In genomic region chr4:102263024-102263787, GRCh38 we compare ENCODE assay signal across 8 cellular contexts.
A peak's percentile ranks its signal among the peaks of the same experiment; 100 is the strongest.
DNase-seq lines count a peak whose midpoint lies in the region; ATAC-seq and TF ChIP-seq lines count a peak whose summit lies in the region.

No MANE protein-coding gene starts in this region.

- H3K9me3 ChIP-seq in CD4-positive, alpha-beta T cell (ENCODE audit: control insufficient read depth, low read length), result no peaks in the 10 kb centered on the region
- no peaks in the 10 kb centered on the region for H3K9me3 ChIP-seq in smooth muscle cell (replicated peaks; ENCODE audit: low read depth)

- no peaks in the 10 kb centered on the region for H3K4me1 ChIP-seq in foreskin keratinocyte
- peaks cover 12% of the 10 kb centered on the region for H3K4me1 ChIP-seq in smooth muscle cell (ENCODE audit: low read depth)

- peaks cover 4% of the 10 kb centered on the region for H3K4me1 Mint-ChIP-seq in CD4-positive, alpha-beta T cell (ENCODE audit: low read depth)
- peaks cover 19% of the 10 kb centered on the region for H3K4me1 Mint-ChIP-seq in T-helper 2 cell treated with Interferon-gamma antibody and Interleukin-4, amounts not matched to agents 5 μg/mL and 100 μg/mL, for 36 hours (ENCODE audit: low read depth)

- peak; percentile 70 for ATAC-seq in CD4-positive, alpha-beta T cell (ENCODE audit: poor library complexity)
- ATAC-seq in GM18502 (IDR thresholded peaks at IDR 0.05; ENCODE audit: poor library complexity, unreplicated experiment) (peak; percentile 97), HG02623 (IDR thresholded peaks at IDR 0.05; ENCODE audit: unreplicated experiment) (peak; percentile 83), foreskin keratinocyte (peak; percentile 86)

- H3K4me3 ChIP-seq in NB4 (ENCODE audit: low read depth, low read length) (no peak overlapping the region), smooth muscle cell (no peak overlapping the region)

- H3K4me2 ChIP-seq in smooth muscle cell, result peak overlapping the region; percentile 25

- peak; percentile 32 for TF ChIP-seq CTCF in CD4-positive, alpha-beta T cell (IDR thresholded peaks at IDR 0.05)
- TF ChIP-seq CTCF in NB4 (IDR thresholded peaks at IDR 0.05; ENCODE audit: low read depth, low read length) (peak; percentile 34), foreskin keratinocyte (conservative IDR thresholded peaks at IDR 0.05) (peak; percentile 79), smooth muscle cell (IDR thresholded peaks at IDR 0.05; ENCODE audit: borderline replicate concordance, insufficient read depth, poor library complexity, severe bottlenecking) (peak; percentile 62)

- CTCF ChIA-PET in CD4-positive, alpha-beta T cell (lab: Charles Lee), result no interaction called here

- no peaks in the 10 kb centered on the region for H3K36me3 ChIP-seq in smooth muscle cell (ENCODE audit: low read depth)

- no peaks in the 10 kb centered on the region for H3K79me2 ChIP-seq in smooth muscle cell (ENCODE audit: low read depth)

- H3K27ac ChIP-seq in CD4-positive, alpha-beta T cell (ENCODE audit: low read depth, low read length), result no peak overlapping the region
- no peak overlapping the region for H3K27ac ChIP-seq in foreskin keratinocyte
- H3K27ac ChIP-seq in smooth muscle cell (ENCODE audit: low read depth), result no peak overlapping the region

- no peaks in the 10 kb centered on the region for H4K20me1 ChIP-seq in smooth muscle cell (ENCODE audit: low read depth)

- 53% methylated on average over 3 of the region's 3 CpGs for WGBS in smooth muscle cell (ENCODE audit: low lambda C conversion rate)

- H3K36me3 Mint-ChIP-seq in CD4-positive, alpha-beta T cell (ENCODE audit: low read depth), result peaks cover 22% of the 10 kb centered on the region
- H3K36me3 Mint-ChIP-seq in T-helper 2 cell treated with Interferon-gamma antibody and Interleukin-4, amounts not matched to agents 5 μg/mL and 100 μg/mL, for 36 hours (ENCODE audit: low read depth), result peaks cover 38% of the 10 kb centered on the region

- H3K27ac Mint-ChIP-seq in CD4-positive, alpha-beta T cell, result no peak overlapping the region
- no peak overlapping the region for H3K27ac Mint-ChIP-seq in T-helper 2 cell treated with Interferon-gamma antibody and Interleukin-4, amounts not matched to agents 5 μg/mL and 100 μg/mL, for 36 hours

- no peak overlapping the region for H2AFZ ChIP-seq in smooth muscle cell (ENCODE audit: low read depth)

- H3K27me3 ChIP-seq in CD4-positive, alpha-beta T cell (ENCODE audit: control insufficient read depth, insufficient read depth, low read length), result no peaks in the 10 kb centered on the region
- H3K27me3 ChIP-seq in foreskin keratinocyte (no peaks in the 10 kb centered on the region), smooth muscle cell (ENCODE audit: low read depth) (no peaks in the 10 kb centered on the region)

- TF ChIP-seq POLR2A in NB4 (IDR thresholded peaks at IDR 0.05; ENCODE audit: extremely low read depth, insufficient read length), result no peak

- intact Hi-C loops in CD4-positive, alpha-beta T cell (cut with DNase I, micrococcal nuclease), result loop anchor here (1.0 to 5.0 kb wide), 2 partner anchors 1094 to 1096 kb away; no protein-coding TSS in a partner anchor

- POLR2A ChIA-PET in CD4-positive, alpha-beta T cell (lab: Charles Lee), result no interaction called here

- H3K27me3 Mint-ChIP-seq in CD4-positive, alpha-beta T cell, result no peaks in the 10 kb centered on the region
- H3K27me3 Mint-ChIP-seq in T-helper 2 cell treated with Interferon-gamma antibody and Interleukin-4, amounts not matched to agents 5 μg/mL and 100 μg/mL, for 36 hours (ENCODE audit: low read depth), result no peaks in the 10 kb centered on the region

- peaks cover 5% of the 10 kb centered on the region for H3F3A ChIP-seq in smooth muscle cell (ENCODE audit: low read depth)

- no peak for DNase-seq in CD4-positive, alpha-beta T cell
- peak; percentile 44 for DNase-seq in NB4 (ENCODE audit: low read depth)
- DNase-seq in T-helper 2 cell treated with Interferon-gamma antibody and Interleukin-4, amounts not matched to agents 5 μg/mL and 100 μg/mL, for 36 hours (ENCODE audit: low spot score), result peak; percentile 12
- peak; percentile 55 to 82 for DNase-seq in foreskin keratinocyte
- DNase-seq in smooth muscle cell (lab: John Stamatoyannopoulos, UW; ENCODE audit: unreplicated experiment), result no peak
- no peak for DNase-seq in stimulated activated CD4-positive, alpha-beta T cell treated with anti-CD3 and anti-CD28 coated beads, Interleukin-2, amount 100 ng/mL, for 48 hours

- no peak overlapping the region for H3K4me3 Mint-ChIP-seq in CD4-positive, alpha-beta T cell
- H3K4me3 Mint-ChIP-seq in T-helper 2 cell treated with Interferon-gamma antibody and Interleukin-4, amounts not matched to agents 5 μg/mL and 100 μg/mL, for 36 hours, result peak overlapping the region; percentile 58

- H3K9ac ChIP-seq in smooth muscle cell (ENCODE audit: low read depth), result no peak overlapping the region

- no peaks in the 10 kb centered on the region for H3K9me3 Mint-ChIP-seq in CD4-positive, alpha-beta T cell
- no peaks in the 10 kb centered on the region for H3K9me3 Mint-ChIP-seq in T-helper 2 cell treated with Interferon-gamma antibody and Interleukin-4, amounts not matched to agents 5 μg/mL and 100 μg/mL, for 36 hours

Comparison
In these comparisons a context has a peak if more than half of its experiments do, and no peak if none do; other contexts are left out.
1. DNase-seq: peak in NB4 (single experiment), T-helper 2 cell treated with Interferon-gamma antibody and Interleukin-4, amounts not matched to agents 5 μg/mL and 100 μg/mL, for 36 hours (single experiment) and foreskin keratinocyte (2 of 2); none in CD4-positive, alpha-beta T cell (0 of 10), smooth muscle cell (single experiment) and stimulated activated CD4-positive, alpha-beta T cell treated with anti-CD3 and anti-CD28 coated beads, Interleukin-2, amount 100 ng/mL, for 48 hours (0 of 2).
2. Peak in every context shown above with its lines, with median percentiles within 50 percentile points of each other: ATAC-seq and CTCF ChIP-seq.